ENCODE assay signal across 1 cellular context in the genomic region with DNA sequence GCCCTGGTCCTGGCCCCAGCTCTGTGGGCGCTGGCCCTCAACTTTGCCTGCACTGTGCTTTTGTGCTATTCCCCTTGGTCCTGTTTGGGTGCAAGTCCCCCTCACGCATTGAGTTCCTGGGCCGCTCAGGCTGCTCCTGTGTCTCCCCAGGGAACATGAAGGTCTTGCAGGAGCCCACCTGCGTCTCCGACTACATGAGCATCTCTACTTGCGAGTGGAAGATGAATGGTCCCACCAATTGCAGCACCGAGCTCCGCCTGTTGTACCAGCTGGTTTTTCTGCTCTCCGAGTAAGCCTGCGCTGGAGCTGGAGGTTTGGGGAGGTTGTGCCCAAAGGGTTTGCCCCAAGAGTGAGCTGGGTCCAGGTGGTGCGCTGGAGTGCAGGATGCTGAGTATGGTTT.
TF ChIP-seq lines count a peak whose summit lies in the region.

No MANE protein-coding gene starts in this region.

TF ChIP-seq in HepG2, 621 proteins besides CTCF, POLR2A, EP300 and RAD21:
- TF ChIP-seq, protein P1, sequence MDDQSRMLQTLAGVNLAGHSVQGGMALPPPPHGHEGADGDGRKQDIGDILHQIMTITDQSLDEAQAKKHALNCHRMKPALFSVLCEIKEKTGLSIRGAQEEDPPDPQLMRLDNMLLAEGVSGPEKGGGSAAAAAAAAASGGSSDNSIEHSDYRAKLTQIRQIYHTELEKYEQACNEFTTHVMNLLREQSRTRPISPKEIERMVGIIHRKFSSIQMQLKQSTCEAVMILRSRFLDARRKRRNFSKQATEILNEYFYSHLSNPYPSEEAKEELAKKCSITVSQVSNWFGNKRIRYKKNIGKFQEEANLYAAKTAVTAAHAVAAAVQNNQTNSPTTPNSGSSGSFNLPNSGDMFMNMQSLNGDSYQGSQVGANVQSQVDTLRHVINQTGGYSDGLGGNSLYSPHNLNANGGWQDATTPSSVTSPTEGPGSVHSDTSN (CRISPR knock-in tag; IDR thresholded peaks at IDR 0.05; ENCODE audit: borderline replicate concordance): no peak
- TF ChIP-seq, protein P2, sequence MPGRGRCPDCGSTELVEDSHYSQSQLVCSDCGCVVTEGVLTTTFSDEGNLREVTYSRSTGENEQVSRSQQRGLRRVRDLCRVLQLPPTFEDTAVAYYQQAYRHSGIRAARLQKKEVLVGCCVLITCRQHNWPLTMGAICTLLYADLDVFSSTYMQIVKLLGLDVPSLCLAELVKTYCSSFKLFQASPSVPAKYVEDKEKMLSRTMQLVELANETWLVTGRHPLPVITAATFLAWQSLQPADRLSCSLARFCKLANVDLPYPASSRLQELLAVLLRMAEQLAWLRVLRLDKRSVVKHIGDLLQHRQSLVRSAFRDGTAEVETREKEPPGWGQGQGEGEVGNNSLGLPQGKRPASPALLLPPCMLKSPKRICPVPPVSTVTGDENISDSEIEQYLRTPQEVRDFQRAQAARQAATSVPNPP (CRISPR knock-in tag; IDR thresholded peaks at IDR 0.05): no peak
- TF ChIP-seq ZNF501 (CRISPR knock-in tag; IDR thresholded peaks at IDR 0.05): no peak
- no peak for TF ChIP-seq ONECUT2 (CRISPR knock-in tag; IDR thresholded peaks at IDR 0.05)
- TF ChIP-seq ZNF841 (CRISPR knock-in tag; IDR thresholded peaks at IDR 0.05; ENCODE audit: borderline replicate concordance): no peak
- TF ChIP-seq IKZF1 (IDR thresholded peaks at IDR 0.05): no peak
- TF ChIP-seq KLF15 (CRISPR knock-in tag; IDR thresholded peaks at IDR 0.05; ENCODE audit: borderline replicate concordance): no peak
